Comparison of ENCODE assay signal across 34 cellular contexts in genomic region chr4:150332086-150332485, GRCh38.
"Had no signal": no experiment of that assay in that cellular context is flagged by ENCODE, and none has a peak within 500 bp of the region (broad histone marks: within the 10 kb centered on the region; RNA-seq: fewer than 3 reads in every experiment).

No MANE protein-coding gene starts in this region.

- DNase-seq: activated B cell treated with CpG ODN at 0.5 μM for 24 hours; activated CD4-positive, alpha-beta T cell treated with anti-CD3 and anti-CD28 coated beads for 48 hours; activated CD4-positive, alpha-beta T cell treated with anti-CD3 and anti-CD28 coated beads, Interleukin-2, amount 50 U/mL, for 1 hour; activated CD4-positive, alpha-beta T cell treated with anti-CD3 and anti-CD28 coated beads, Interleukin-2, amount 50 U/mL, for 48 hours; activated CD8-positive, alpha-beta memory T cell treated with anti-CD3 and anti-CD28 coated beads for 24 hours; activated CD8-positive, alpha-beta T cell treated with anti-CD3 and anti-CD28 coated beads for 36 hours; activated effector memory CD4-positive, alpha-beta T cell treated with anti-CD3 and anti-CD28 coated beads, Interleukin-2, amount 50 U/mL, for 16 hours; activated naive CD4-positive, alpha-beta T cell treated with anti-CD3 and anti-CD28 coated beads for 36 hours; activated naive CD8-positive, alpha-beta T cell treated with anti-CD3 and anti-CD28 coated beads for 36 hours; activated naive CD8-positive, alpha-beta T cell treated with anti-CD3 and anti-CD28 coated beads, Interleukin-2, amount 50 U/mL, for 24 hours; activated T-cell treated with anti-CD3 and anti-CD28 coated beads, Interleukin-2, amount 50 U/mL, for 4 hours; adrenal gland; cortex of kidney; dermis blood vessel endothelial cell; effector CD4-positive, alpha-beta T cell; effector memory CD8-positive, alpha-beta T cell; esophagus squamous epithelium; gastrocnemius medialis; heart right ventricle; T-helper 1 cell; T-helper 17 cell; T1000; WERI-Rb-1 had no signal

- H3K4me3 ChIP-seq: adrenal gland, ascending aorta, breast epithelium, esophagus squamous epithelium, gastrocnemius medialis, heart right ventricle, hepatocyte had no signal

- H3K27ac ChIP-seq: adrenal gland, ascending aorta, breast epithelium, epithelial cell of prostate, esophagus squamous epithelium, foreskin keratinocyte, gastrocnemius medialis, heart right ventricle, hepatocyte, WERI-Rb-1 had no signal

- H3K36me3 ChIP-seq: adrenal gland, ascending aorta, breast epithelium, esophagus squamous epithelium, gastrocnemius medialis, heart right ventricle, WERI-Rb-1 had no signal

- H3K4me3 Mint-ChIP-seq: activated B cell treated with CpG ODN at 0.5 μM for 24 hours; activated CD8-positive, alpha-beta T cell treated with anti-CD3 and anti-CD28 coated beads for 36 hours; activated naive CD4-positive, alpha-beta T cell treated with anti-CD3 and anti-CD28 coated beads for 36 hours; activated naive CD4-positive, alpha-beta T cell treated with anti-CD3 and anti-CD28 coated beads, Interleukin-2, amount 50 U/mL, for 24 hours; activated naive CD8-positive, alpha-beta T cell treated with anti-CD3 and anti-CD28 coated beads for 36 hours; activated naive CD8-positive, alpha-beta T cell treated with anti-CD3 and anti-CD28 coated beads, Interleukin-2, amount 50 U/mL, for 24 hours; activated T-cell treated with anti-CD3 and anti-CD28 coated beads, Interleukin-2, amount 50 U/mL, for 4 hours; brain; central memory CD8-positive, alpha-beta T cell; effector memory CD8-positive, alpha-beta T cell; T-helper 17 cell; T-helper 2 cell treated with Interferon-gamma antibody and Interleukin-4, amounts not matched to agents 5 μg/mL and 100 μg/mL, for 36 hours had no signal

- H3K4me1 Mint-ChIP-seq: activated naive CD4-positive, alpha-beta T cell treated with anti-CD3 and anti-CD28 coated beads, Interleukin-2, amount 50 U/mL, for 24 hours; activated naive CD8-positive, alpha-beta T cell treated with anti-CD3 and anti-CD28 coated beads for 36 hours; activated naive CD8-positive, alpha-beta T cell treated with anti-CD3 and anti-CD28 coated beads, Interleukin-2, amount 50 U/mL, for 24 hours; brain had no signal

- H3K36me3 Mint-ChIP-seq: brain had no signal

- H3K9me3 Mint-ChIP-seq: activated B cell treated with CpG ODN at 0.5 μM for 24 hours; activated CD8-positive, alpha-beta T cell treated with anti-CD3 and anti-CD28 coated beads for 36 hours; activated naive CD4-positive, alpha-beta T cell treated with anti-CD3 and anti-CD28 coated beads for 36 hours; activated naive CD4-positive, alpha-beta T cell treated with anti-CD3 and anti-CD28 coated beads, Interleukin-2, amount 50 U/mL, for 24 hours; activated naive CD8-positive, alpha-beta T cell treated with anti-CD3 and anti-CD28 coated beads for 36 hours; activated naive CD8-positive, alpha-beta T cell treated with anti-CD3 and anti-CD28 coated beads, Interleukin-2, amount 50 U/mL, for 24 hours; activated T-cell treated with anti-CD3 and anti-CD28 coated beads, Interleukin-2, amount 50 U/mL, for 4 hours; activated T-helper 2 cell treated with anti-CD3 and anti-CD28 coated beads, Interferon-gamma antibody, Interleukin-2, Interleukin-4, amounts not matched to agents 10 μg/mL and 5 μg/mL and 100 μg/mL, durations not matched to agents 14 hours and 24 hours and 36 hours; brain; central memory CD8-positive, alpha-beta T cell; effector memory CD8-positive, alpha-beta T cell; T-helper 2 cell treated with Interferon-gamma antibody and Interleukin-4, amounts not matched to agents 5 μg/mL and 100 μg/mL, for 36 hours had no signal

- H3K27ac Mint-ChIP-seq: activated B cell treated with CpG ODN at 0.5 μM for 24 hours; activated CD8-positive, alpha-beta T cell treated with anti-CD3 and anti-CD28 coated beads for 36 hours; activated naive CD4-positive, alpha-beta T cell treated with anti-CD3 and anti-CD28 coated beads for 36 hours; activated naive CD4-positive, alpha-beta T cell treated with anti-CD3 and anti-CD28 coated beads, Interleukin-2, amount 50 U/mL, for 24 hours; activated naive CD8-positive, alpha-beta T cell treated with anti-CD3 and anti-CD28 coated beads for 36 hours; activated naive CD8-positive, alpha-beta T cell treated with anti-CD3 and anti-CD28 coated beads, Interleukin-2, amount 50 U/mL, for 24 hours; activated T-helper 2 cell treated with anti-CD3 and anti-CD28 coated beads, Interferon-gamma antibody, Interleukin-2, Interleukin-4, amounts not matched to agents 10 μg/mL and 5 μg/mL and 100 μg/mL, durations not matched to agents 14 hours and 24 hours and 36 hours; brain; effector memory CD8-positive, alpha-beta T cell; T-helper 17 cell; T-helper 2 cell treated with Interferon-gamma antibody and Interleukin-4, amounts not matched to agents 5 μg/mL and 100 μg/mL, for 36 hours had no signal

- H3K4me1 ChIP-seq: adrenal gland, ascending aorta, breast epithelium, esophagus squamous epithelium, foreskin keratinocyte, gastrocnemius medialis had no signal

- ATAC-seq: activated CD4-positive, CD25-positive, alpha-beta regulatory T cell treated with anti-CD3 and anti-CD28 coated beads, Interleukin-2, amount 50 U/mL, for 24 hours; activated CD8-positive, alpha-beta T cell treated with anti-CD3 and anti-CD28 coated beads for 36 hours; activated naive CD8-positive, alpha-beta T cell treated with anti-CD3 and anti-CD28 coated beads, Interleukin-2, amount 50 U/mL, for 24 hours; activated T-cell treated with anti-CD3 and anti-CD28 coated beads, Interleukin-2, amount 50 U/mL, for 4 hours; effector memory CD8-positive, alpha-beta T cell; foreskin keratinocyte; gastrocnemius medialis; heart right ventricle; T-helper 17 cell had no signal

- H3K9me3 ChIP-seq: adrenal gland, ascending aorta, breast epithelium, esophagus squamous epithelium, gastrocnemius medialis, heart right ventricle had no signal

- H3K27me3 Mint-ChIP-seq: activated B cell treated with CpG ODN at 0.5 μM for 24 hours; activated CD8-positive, alpha-beta T cell treated with anti-CD3 and anti-CD28 coated beads for 36 hours; activated naive CD4-positive, alpha-beta T cell treated with anti-CD3 and anti-CD28 coated beads, Interleukin-2, amount 50 U/mL, for 24 hours; activated naive CD8-positive, alpha-beta T cell treated with anti-CD3 and anti-CD28 coated beads for 36 hours; activated naive CD8-positive, alpha-beta T cell treated with anti-CD3 and anti-CD28 coated beads, Interleukin-2, amount 50 U/mL, for 24 hours; brain; central memory CD8-positive, alpha-beta T cell; effector memory CD8-positive, alpha-beta T cell; T-helper 17 cell had no signal

- H3K27me3 ChIP-seq: adrenal gland, ascending aorta, breast epithelium, esophagus squamous epithelium, foreskin keratinocyte, gastrocnemius medialis, heart right ventricle, hepatocyte had no signal
